1 cellular context compared by ENCODE assay signal in genomic region chr7:70498633-70499032, GRCh38.
TF ChIP-seq lines count a peak whose summit lies in the region.

No MANE protein-coding gene starts in this region.

TF ChIP-seq in H1, 55 proteins besides CTCF, POLR2A, EP300 and RAD21:
- TF ChIP-seq, protein P1, sequence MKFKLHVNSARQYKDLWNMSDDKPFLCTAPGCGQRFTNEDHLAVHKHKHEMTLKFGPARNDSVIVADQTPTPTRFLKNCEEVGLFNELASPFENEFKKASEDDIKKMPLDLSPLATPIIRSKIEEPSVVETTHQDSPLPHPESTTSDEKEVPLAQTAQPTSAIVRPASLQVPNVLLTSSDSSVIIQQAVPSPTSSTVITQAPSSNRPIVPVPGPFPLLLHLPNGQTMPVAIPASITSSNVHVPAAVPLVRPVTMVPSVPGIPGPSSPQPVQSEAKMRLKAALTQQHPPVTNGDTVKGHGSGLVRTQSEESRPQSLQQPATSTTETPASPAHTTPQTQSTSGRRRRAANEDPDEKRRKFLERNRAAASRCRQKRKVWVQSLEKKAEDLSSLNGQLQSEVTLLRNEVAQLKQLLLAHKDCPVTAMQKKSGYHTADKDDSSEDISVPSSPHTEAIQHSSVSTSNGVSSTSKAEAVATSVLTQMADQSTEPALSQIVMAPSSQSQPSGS (IDR thresholded peaks at IDR 0.05; ENCODE audit: low read length) = no peak
- TF ChIP-seq KDM5A (IDR thresholded peaks at IDR 0.05; ENCODE audit: low read length) (no peak), TCF12 (IDR thresholded peaks at IDR 0.05; ENCODE audit: low read depth, low read length) (no peak), POLR2AphosphoS5 (IDR thresholded peaks at IDR 0.05; ENCODE audit: low read depth, low read length) (no peak), CHD7 (IDR thresholded peaks at IDR 0.05; ENCODE audit: insufficient replicate concordance, low read length) (no peak), SP4 (IDR thresholded peaks at IDR 0.05; ENCODE audit: low read length) (no peak), SIN3A (conservative IDR thresholded peaks at IDR 0.05 in 1 of 2, IDR thresholded peaks at IDR 0.05 in 1 of 2; ENCODE audit: low read depth in 1 of 2, low read length in 2 of 2) (no peak), GABPA (IDR thresholded peaks at IDR 0.05; ENCODE audit: borderline replicate concordance, insufficient read depth, low read length) (no peak), ATF3 (IDR thresholded peaks at IDR 0.05; ENCODE audit: insufficient read depth, low read depth, low read length) (no peak), KDM1A (IDR thresholded peaks at IDR 0.05; ENCODE audit: borderline replicate concordance, low read length) (no peak), FOSL1 (IDR thresholded peaks at IDR 0.05; ENCODE audit: insufficient read depth, low read depth, low read length) (no peak), PHF8 (conservative IDR thresholded peaks at IDR 0.05; ENCODE audit: low read depth, low read length) (no peak), RXRA (IDR thresholded peaks at IDR 0.05; ENCODE audit: insufficient read depth, low read depth, low read length) (no peak), CREB1 (IDR thresholded peaks at IDR 0.05) (no peak), MAFK (IDR thresholded peaks at IDR 0.05; ENCODE audit: low read depth, low read length) (no peak), NRF1 (IDR thresholded peaks at IDR 0.05; ENCODE audit: low read depth, low read length) (no peak), CBX5 (IDR thresholded peaks at IDR 0.05; ENCODE audit: low read depth, low read length) (no peak), TAF7 (optimal IDR thresholded peaks at IDR 0.05; ENCODE audit: borderline replicate concordance, low read depth, low read length) (no peak)
- TF ChIP-seq, protein P2, sequence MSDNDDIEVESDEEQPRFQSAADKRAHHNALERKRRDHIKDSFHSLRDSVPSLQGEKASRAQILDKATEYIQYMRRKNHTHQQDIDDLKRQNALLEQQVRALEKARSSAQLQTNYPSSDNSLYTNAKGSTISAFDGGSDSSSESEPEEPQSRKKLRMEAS (IDR thresholded peaks at IDR 0.05) = no peak
- TF ChIP-seq, protein P3, sequence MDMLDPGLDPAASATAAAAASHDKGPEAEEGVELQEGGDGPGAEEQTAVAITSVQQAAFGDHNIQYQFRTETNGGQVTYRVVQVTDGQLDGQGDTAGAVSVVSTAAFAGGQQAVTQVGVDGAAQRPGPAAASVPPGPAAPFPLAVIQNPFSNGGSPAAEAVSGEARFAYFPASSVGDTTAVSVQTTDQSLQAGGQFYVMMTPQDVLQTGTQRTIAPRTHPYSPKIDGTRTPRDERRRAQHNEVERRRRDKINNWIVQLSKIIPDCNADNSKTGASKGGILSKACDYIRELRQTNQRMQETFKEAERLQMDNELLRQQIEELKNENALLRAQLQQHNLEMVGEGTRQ (IDR thresholded peaks at IDR 0.05; ENCODE audit: low read length) = no peak
TF ChIP-seq in H1: peak in this region for 0.
